ENCODE assay signal across 15 cellular contexts in the genomic region with DNA sequence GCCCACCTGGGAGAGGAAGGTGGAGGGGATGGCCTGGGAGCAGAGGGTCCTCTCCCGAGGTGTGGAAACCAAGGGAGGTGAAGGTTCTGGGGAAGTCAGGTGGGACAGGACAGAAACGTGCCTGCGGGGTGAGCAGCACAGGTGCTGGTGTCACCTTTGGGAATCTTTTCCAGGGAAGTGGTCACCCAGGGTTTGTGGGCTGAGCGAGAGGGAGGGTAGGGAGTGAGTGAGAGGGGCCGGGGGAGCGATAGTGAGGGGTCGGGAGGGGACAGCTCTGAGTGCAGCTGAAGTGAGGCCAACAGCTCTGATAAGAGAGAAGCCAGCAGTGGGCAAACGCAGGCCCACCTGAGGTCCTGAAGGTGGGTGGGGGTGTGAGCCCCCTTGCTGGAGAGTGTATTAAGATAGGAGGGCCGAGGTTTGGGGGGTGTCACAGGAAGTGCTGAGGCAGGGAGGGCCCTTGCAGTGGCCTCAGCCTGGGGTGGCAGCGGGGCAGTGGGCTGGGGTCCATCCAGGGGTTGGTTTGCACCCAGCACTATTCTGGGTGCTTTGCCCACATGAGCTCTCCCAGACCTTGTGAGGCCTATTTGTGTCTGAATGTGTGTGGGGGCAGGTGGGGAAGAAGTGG. TPM values are rescaled to one million over a fixed set of nuclear protein-coding genes. Genes with fewer than 3 reads are reported as not detected.
DNase-seq lines count a peak whose midpoint lies in the region; TF ChIP-seq lines count a peak whose summit lies in the region.
"Had no signal": no experiment of that assay in that cellular context is flagged by ENCODE, and none has a peak within 500 bp of the region (broad histone marks: within the 10 kb centered on the region; RNA-seq: fewer than 3 reads in every experiment).

No MANE protein-coding gene starts in this region.

- DNase-seq in D341Med (ENCODE audit: low spot score): peak; percentile 19
- DNase-seq in activated T-helper 1 cell treated with anti-CD3 and anti-CD28 coated beads, Interleukin-12 subunit alpha, Interleukin-12 subunit beta, Interleukin-2, Interleukin-4 antibody, amounts not matched to agents 30 ng/mL and 10 ng/mL and 1 ng/mL, durations not matched to agents 14 hours and 24 hours and 36 hours (ENCODE audit: low spot score): no peak
- DNase-seq in iPS-NIHi7 (ENCODE audit: extremely low spot score): peak; percentile 10
- no peak for DNase-seq in erythroblast (lab: John Stamatoyannopoulos, UW)
- DNase-seq in activated CD4-positive, alpha-beta T cell treated with anti-CD3 and anti-CD28 coated beads, Interleukin-2, amount 50 U/mL, for 1 hour: no peak
- no peak for DNase-seq in hepatic stellate cell (ENCODE audit: low spot score)
- DNase-seq: activated gamma-delta T cell treated with Interleukin-2 at 50 U/mL for 16 hours; Calu3; IMR-90; NCI-H748 treated with DMSO at 0.1 percent for 48 hours; ovary; stimulated activated naive CD4-positive, alpha-beta T cell had no signal

- no peak for TF ChIP-seq POLR2A in erythroblast (IDR thresholded peaks at IDR 0.05; ENCODE audit: low read length)

- no peak overlapping the region for H3K4me3 ChIP-seq in skin epidermis
- H3K4me3 ChIP-seq: GM12878, ovary had no signal

- no peaks in the 10 kb centered on the region for H3K36me3 Mint-ChIP-seq in activated T-helper 1 cell treated with anti-CD3 and anti-CD28 coated beads, Interleukin-12 subunit alpha, Interleukin-12 subunit beta, Interleukin-2, Interleukin-4 antibody, amounts not matched to agents 30 ng/mL and 10 ng/mL and 1 ng/mL, durations not matched to agents 14 hours and 24 hours and 36 hours (ENCODE audit: low read depth)

- H3K27ac ChIP-seq in skin epidermis: peak overlapping the region in 14 of 21 experiments; percentile 1 to 85 (median 60)
- H3K27ac ChIP-seq: ovary, VCaP had no signal

- peak overlapping the region; percentile 37 for H3K27ac Mint-ChIP-seq in activated T-helper 1 cell treated with anti-CD3 and anti-CD28 coated beads, Interleukin-12 subunit alpha, Interleukin-12 subunit beta, Interleukin-2, Interleukin-4 antibody, amounts not matched to agents 30 ng/mL and 10 ng/mL and 1 ng/mL, durations not matched to agents 14 hours and 24 hours and 36 hours

- H3K4me1 Mint-ChIP-seq in activated T-helper 1 cell treated with anti-CD3 and anti-CD28 coated beads, Interleukin-12 subunit alpha, Interleukin-12 subunit beta, Interleukin-2, Interleukin-4 antibody, amounts not matched to agents 30 ng/mL and 10 ng/mL and 1 ng/mL, durations not matched to agents 14 hours and 24 hours and 36 hours (ENCODE audit: low read depth): peaks cover 5% of the 10 kb centered on the region

- H3K9me3 Mint-ChIP-seq in activated T-helper 1 cell treated with anti-CD3 and anti-CD28 coated beads, Interleukin-12 subunit alpha, Interleukin-12 subunit beta, Interleukin-2, Interleukin-4 antibody, amounts not matched to agents 30 ng/mL and 10 ng/mL and 1 ng/mL, durations not matched to agents 14 hours and 24 hours and 36 hours: no peaks in the 10 kb centered on the region

- intact Hi-C loops in activated T-helper 1 cell treated with anti-CD3 and anti-CD28 coated beads, Interleukin-12 subunit alpha, Interleukin-12 subunit beta, Interleukin-2, Interleukin-4 antibody, amounts not matched to agents 30 ng/mL and 10 ng/mL and 1 ng/mL, durations not matched to agents 14 hours and 24 hours and 36 hours (cut with micrococcal nuclease): loop anchor here (5.0 kb wide), 1 partner anchor 44 kb away; a partner anchor contains a TSS

- peaks cover 50% of the 10 kb centered on the region for H3K27me3 Mint-ChIP-seq in activated T-helper 1 cell treated with anti-CD3 and anti-CD28 coated beads, Interleukin-12 subunit alpha, Interleukin-12 subunit beta, Interleukin-2, Interleukin-4 antibody, amounts not matched to agents 30 ng/mL and 10 ng/mL and 1 ng/mL, durations not matched to agents 14 hours and 24 hours and 36 hours (ENCODE audit: insufficient read depth)

- H3K4me3 Mint-ChIP-seq in activated T-helper 1 cell treated with anti-CD3 and anti-CD28 coated beads, Interleukin-12 subunit alpha, Interleukin-12 subunit beta, Interleukin-2, Interleukin-4 antibody, amounts not matched to agents 30 ng/mL and 10 ng/mL and 1 ng/mL, durations not matched to agents 14 hours and 24 hours and 36 hours: no peak overlapping the region

RNA-seq across cellular contexts. Expression of a gene that starts 1.6 kb away (rescaled TPM):
- 0.05 and 0.10 TPM in 2 replicates for total RNA-seq in activated T-helper 1 cell treated with anti-CD3 and anti-CD28 coated beads, Interleukin-12 subunit alpha, Interleukin-12 subunit beta, Interleukin-2, Interleukin-4 antibody, amounts not matched to agents 30 ng/mL and 10 ng/mL and 1 ng/mL, durations not matched to agents 14 hours and 24 hours and 36 hours

RNA-seq across cellular contexts. Expression of a gene that starts 43.1 kb away (rescaled TPM):
- 26.2 and 27.3 TPM in 2 replicates for total RNA-seq in activated T-helper 1 cell treated with anti-CD3 and anti-CD28 coated beads, Interleukin-12 subunit alpha, Interleukin-12 subunit beta, Interleukin-2, Interleukin-4 antibody, amounts not matched to agents 30 ng/mL and 10 ng/mL and 1 ng/mL, durations not matched to agents 14 hours and 24 hours and 36 hours

Comparison
In these comparisons a context has a peak if more than half of its experiments do, and no peak if none do; other contexts are left out.
1. DNase-seq: peak in D341Med (single experiment) and iPS-NIHi7 (single experiment); none in activated T-helper 1 cell treated with anti-CD3 and anti-CD28 coated beads, Interleukin-12 subunit alpha, Interleukin-12 subunit beta, Interleukin-2, Interleukin-4 antibody, amounts not matched to agents 30 ng/mL and 10 ng/mL and 1 ng/mL, durations not matched to agents 14 hours and 24 hours and 36 hours (single experiment), erythroblast (0 of 2), activated CD4-positive, alpha-beta T cell treated with anti-CD3 and anti-CD28 coated beads, Interleukin-2, amount 50 U/mL, for 1 hour (single experiment) and hepatic stellate cell (single experiment).